ENCODE assay signal across 8 cellular contexts in the genomic region with DNA sequence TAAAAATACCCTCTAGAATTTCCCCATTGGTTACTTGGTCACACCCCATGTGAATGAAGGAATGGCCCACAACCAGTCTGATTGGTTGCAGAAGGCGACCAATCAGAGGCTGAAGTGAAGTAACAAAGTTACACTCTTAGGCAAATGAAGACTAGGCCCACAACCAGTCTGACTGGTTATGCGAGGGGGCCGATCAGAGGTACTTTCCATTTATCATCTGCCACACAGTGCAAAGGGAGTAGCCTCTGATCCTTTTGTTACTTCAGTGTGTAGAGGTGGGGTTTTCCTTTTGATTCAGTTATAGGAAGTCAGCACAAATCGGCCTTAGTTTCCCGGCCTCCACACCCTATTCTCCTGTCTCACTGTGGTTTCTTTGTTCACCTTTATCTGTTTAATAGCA.
DNase-seq lines count a peak whose midpoint lies in the region; ATAC-seq, FAIRE-seq and TF ChIP-seq lines count a peak whose summit lies in the region.

No MANE protein-coding gene starts in this region.

- no peak overlapping the region for H3K4me3 ChIP-seq in Loucy (ENCODE audit: low read length, poor library complexity, severe bottlenecking)
- no peak overlapping the region for H3K4me3 ChIP-seq in kidney (ENCODE audit: low read length in 2 of 2)

- H3K79me2 ChIP-seq in Loucy (ENCODE audit: insufficient read depth, low read length): no peaks in the 10 kb centered on the region

- intact Hi-C loops in kidney (cut with DNase I): no loop called here

- H3K9me2 ChIP-seq in Loucy (replicated peaks; ENCODE audit: low read depth, low read length): no peaks in the 10 kb centered on the region

- H2AFZ ChIP-seq in Loucy (ENCODE audit: low read length): peak overlapping the region; percentile 16; the same call in 1 of the 2 replicates

- ATAC-seq in GM18511 (IDR thresholded peaks at IDR 0.05; ENCODE audit: unreplicated experiment) (peak; percentile 93), GM21717 (IDR thresholded peaks at IDR 0.05; ENCODE audit: unreplicated experiment) (peak; percentile 92)
- peak; percentile 100 for ATAC-seq in activated naive CD8-positive, alpha-beta T cell treated with anti-CD3 and anti-CD28 coated beads, Interleukin-2, amount 50 U/mL, for 24 hours

- H3K27me3 ChIP-seq in Loucy (ENCODE audit: insufficient read depth, low read length, poor library complexity, severe bottlenecking): no peaks in the 10 kb centered on the region

- H3K4me1 ChIP-seq in Loucy (ENCODE audit: insufficient read depth, low read length, poor library complexity, severe bottlenecking): peaks cover 7% of the 10 kb centered on the region
- H3K4me1 ChIP-seq in kidney (ENCODE audit: control insufficient read depth in 1 of 2, insufficient read depth in 1 of 2, low read depth in 1 of 2, low read length in 2 of 2): no peaks in the 10 kb centered on the region

- H3K27me3 Mint-ChIP-seq in activated naive CD8-positive, alpha-beta T cell treated with anti-CD3 and anti-CD28 coated beads, Interleukin-2, amount 50 U/mL, for 24 hours: no peaks in the 10 kb centered on the region
- peaks cover 1% of the 10 kb centered on the region; the same call in 1 of the 2 replicates for H3K27me3 Mint-ChIP-seq in HFFc6 (ENCODE audit: insufficient read depth)

- no peaks in the 10 kb centered on the region for H3F3A ChIP-seq in Loucy (ENCODE audit: low read depth)

- TF ChIP-seq CTCF in Loucy (conservative IDR thresholded peaks at IDR 0.05; ENCODE audit: low read length) (no peak), kidney (IDR thresholded peaks at IDR 0.05; ENCODE audit: borderline replicate concordance, extremely low read depth, insufficient read depth) (no peak), HFFc6 (IDR thresholded peaks at IDR 0.05) (no peak)

- no peak overlapping the region for H3K4me2 ChIP-seq in Loucy (ENCODE audit: low read depth, low read length, poor library complexity, severe bottlenecking)

- peak; percentile 47 for DNase-seq in activated naive CD8-positive, alpha-beta T cell treated with anti-CD3 and anti-CD28 coated beads, Interleukin-2, amount 50 U/mL, for 24 hours
- DNase-seq in stimulated activated CD4-positive, alpha-beta T cell treated with anti-CD3 and anti-CD28 coated beads, Interleukin-12 subunit alpha, Interleukin-12 subunit beta, amount 100 ng/mL, for 48 hours (ENCODE audit: low read depth in 2 of 3, low spot score in 1 of 3): peak; percentile 30 to 34 (median 32)
- no peak for DNase-seq in kidney
- no peak for DNase-seq in glomerular visceral epithelial cell (ENCODE audit: extremely low spot score)
- DNase-seq in HFFc6: no peak

- peak overlapping the region; percentile 3 for H3K27ac Mint-ChIP-seq in activated naive CD8-positive, alpha-beta T cell treated with anti-CD3 and anti-CD28 coated beads, Interleukin-2, amount 50 U/mL, for 24 hours
- no peak overlapping the region for H3K27ac Mint-ChIP-seq in HFFc6

- no peak overlapping the region for H3K27ac ChIP-seq in kidney (ENCODE audit: low read depth in 2 of 2, low read length in 2 of 2)

- no peaks in the 10 kb centered on the region for H3K9me3 Mint-ChIP-seq in activated naive CD8-positive, alpha-beta T cell treated with anti-CD3 and anti-CD28 coated beads, Interleukin-2, amount 50 U/mL, for 24 hours
- no peaks in the 10 kb centered on the region; the same call in 1 of the 2 replicates for H3K9me3 Mint-ChIP-seq in HFFc6

- H3K36me3 ChIP-seq in Loucy (ENCODE audit: insufficient read depth, low read length) (no peaks in the 10 kb centered on the region), kidney (ENCODE audit: control insufficient read depth in 1 of 2, insufficient read depth in 2 of 2, low read length in 2 of 2) (no peaks in the 10 kb centered on the region)

- H3K9me3 ChIP-seq in Loucy (ENCODE audit: insufficient read depth, low read depth, low read length) (no peaks in the 10 kb centered on the region), kidney (ENCODE audit: control insufficient read depth in 1 of 2, low read length in 2 of 2) (no peaks in the 10 kb centered on the region)

- H3K9ac ChIP-seq in Loucy (ENCODE audit: low read depth, low read length, poor library complexity, severe bottlenecking): no peak overlapping the region
- H3K9ac ChIP-seq in kidney (ENCODE audit: low read length in 2 of 2): no peak overlapping the region

- no peaks in the 10 kb centered on the region for H3K36me3 Mint-ChIP-seq in activated naive CD8-positive, alpha-beta T cell treated with anti-CD3 and anti-CD28 coated beads, Interleukin-2, amount 50 U/mL, for 24 hours (ENCODE audit: low read depth)
- H3K36me3 Mint-ChIP-seq in HFFc6 (ENCODE audit: low read depth): peaks cover 4% of the 10 kb centered on the region; the same call in 1 of the 2 replicates

- no peaks in the 10 kb centered on the region for H4K20me1 ChIP-seq in Loucy (ENCODE audit: insufficient read depth, low read length, poor library complexity, severe bottlenecking)

- peaks cover 29% of the 10 kb centered on the region for H3K4me1 Mint-ChIP-seq in activated naive CD8-positive, alpha-beta T cell treated with anti-CD3 and anti-CD28 coated beads, Interleukin-2, amount 50 U/mL, for 24 hours
- H3K4me1 Mint-ChIP-seq in HFFc6 (ENCODE audit: low read depth): peaks cover 10% of the 10 kb centered on the region

- FAIRE-seq in kidney (lab: Jason Lieb, UNC): no peak

- no peak overlapping the region for H3K4me3 Mint-ChIP-seq in activated naive CD8-positive, alpha-beta T cell treated with anti-CD3 and anti-CD28 coated beads, Interleukin-2, amount 50 U/mL, for 24 hours
- no peak overlapping the region for H3K4me3 Mint-ChIP-seq in HFFc6

Comparison
In these comparisons a context has a peak if more than half of its experiments do, and no peak if none do; other contexts are left out.
1. DNase-seq: peak in activated naive CD8-positive, alpha-beta T cell treated with anti-CD3 and anti-CD28 coated beads, Interleukin-2, amount 50 U/mL, for 24 hours (single experiment) and stimulated activated CD4-positive, alpha-beta T cell treated with anti-CD3 and anti-CD28 coated beads, Interleukin-12 subunit alpha, Interleukin-12 subunit beta, amount 100 ng/mL, for 48 hours (3 of 3); none in kidney (single experiment), glomerular visceral epithelial cell (single experiment) and HFFc6 (single experiment).
2. Peak in every context shown above with its lines, with median percentiles within 50 percentile points of each other: ATAC-seq.